ENCODE assay signal across 9 cellular contexts in the genomic region with DNA sequence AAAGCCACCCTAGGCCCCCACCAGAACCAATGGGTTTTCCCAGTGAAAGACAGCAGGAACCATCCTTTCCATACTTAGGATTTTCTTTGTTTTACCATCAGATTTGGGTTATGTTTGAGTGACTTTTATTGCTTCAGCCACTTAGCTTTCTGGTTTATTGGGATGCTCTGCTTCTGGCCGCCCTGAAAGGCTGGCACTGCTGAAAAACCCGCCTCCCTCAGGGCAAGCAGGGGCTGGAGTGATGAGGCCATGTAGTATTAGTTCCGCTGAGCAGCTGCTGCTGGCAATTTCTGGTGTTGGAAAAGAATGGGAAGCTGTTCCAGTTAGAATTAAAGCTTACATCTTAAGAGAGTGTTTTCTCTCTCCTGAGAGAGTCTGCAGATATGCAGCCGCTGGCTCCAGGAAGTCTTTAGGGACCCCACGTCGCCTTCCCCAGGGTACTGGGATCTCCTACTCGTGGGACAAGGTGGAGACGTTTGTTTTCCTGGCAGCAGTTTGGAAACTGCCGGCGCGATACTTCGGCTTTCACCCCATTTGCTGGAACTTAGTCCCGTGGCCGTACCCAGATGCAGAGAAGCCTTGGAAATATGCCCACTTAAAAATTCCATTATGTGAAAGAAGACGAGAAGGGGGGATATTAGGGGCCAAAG.
DNase-seq lines count a peak whose midpoint lies in the region; ATAC-seq and TF ChIP-seq lines count a peak whose summit lies in the region.
"Had no signal": no experiment of that assay in that cellular context is flagged by ENCODE, and none has a peak within 500 bp of the region (broad histone marks: within the 10 kb centered on the region; RNA-seq: fewer than 3 reads in every experiment).

No MANE protein-coding gene starts in this region.

- CTCF ChIA-PET in PC-3 (lab: Charles Lee): no interaction called here
- CTCF ChIA-PET in Caco-2 (lab: Charles Lee): no interaction called here

- H2AFZ ChIP-seq in DND-41 (ENCODE audit: low read depth, low read length) (no peak overlapping the region), PC-3 (ENCODE audit: low read length) (no peak overlapping the region)

- POLR2A ChIA-PET in PC-3 (lab: Charles Lee; ENCODE audit: unreplicated experiment): no interaction called here
- POLR2A ChIA-PET in Caco-2 (lab: Charles Lee): no interaction called here

- H3K79me2 ChIP-seq in DND-41 (ENCODE audit: insufficient read depth, low read length): peaks cover 100% of the 10 kb centered on the region
- no peaks in the 10 kb centered on the region for H3K79me2 ChIP-seq in PC-3 (ENCODE audit: low read length)

- no peaks in the 10 kb centered on the region for H3F3A ChIP-seq in PC-3 (ENCODE audit: low read length, unreplicated experiment)

- H3K9me3 Mint-ChIP-seq in Caco-2 (ENCODE audit: unreplicated experiment): no peaks in the 10 kb centered on the region

- H3K9me3 ChIP-seq in DND-41 (ENCODE audit: insufficient read depth, low read length, severe bottlenecking) (no peaks in the 10 kb centered on the region), gastrocnemius medialis (no peaks in the 10 kb centered on the region), PC-3 (ENCODE audit: low read length) (no peaks in the 10 kb centered on the region), Caco-2 (no peaks in the 10 kb centered on the region)

- peak overlapping the region; percentile 59 for H3K27ac ChIP-seq in DND-41 (ENCODE audit: low read length)
- peak overlapping the region; percentile 75 for H3K27ac ChIP-seq in angular gyrus (ENCODE audit: low read depth, low read length)
- peak overlapping the region; percentile 67 to 88 (median 79) for H3K27ac ChIP-seq in gastrocnemius medialis
- no peak overlapping the region for H3K27ac ChIP-seq in PC-3 (ENCODE audit: low read length)

- TF ChIP-seq POLR2A in gastrocnemius medialis (IDR thresholded peaks at IDR 0.05): no peak

- H4K20me1 ChIP-seq in DND-41 (ENCODE audit: insufficient read depth, low read length) (peaks cover 91% of the 10 kb centered on the region), PC-3 (ENCODE audit: low read length) (no peaks in the 10 kb centered on the region; the same call in 1 of the 2 replicates)

- intact Hi-C loops in gastrocnemius medialis (cut with DNase I; ENCODE audit: low total_unique reads): no loop called here
- intact Hi-C loops in PC-3 (cut with micrococcal nuclease): no loop called here
- intact Hi-C loops in Caco-2 (cut with micrococcal nuclease; ENCODE audit: unreplicated experiment): loop anchor here (2.0 kb wide), 1 partner anchor 52 kb away; no protein-coding TSS in a partner anchor

- H3K27me3 Mint-ChIP-seq in Caco-2 (ENCODE audit: insufficient read depth, unreplicated experiment): no peaks in the 10 kb centered on the region

- H3K27ac Mint-ChIP-seq in Caco-2 (ENCODE audit: unreplicated experiment): no peak overlapping the region

- in situ Hi-C loops in gastrocnemius medialis (cut with MboI; ENCODE audit: low sequenced_read_pairs in 4 of 4): no loop called here

- H3K36me3 ChIP-seq in DND-41 (ENCODE audit: insufficient read depth, low read length) (peaks cover 93% of the 10 kb centered on the region), gastrocnemius medialis (no peaks in the 10 kb centered on the region), PC-3 (ENCODE audit: low read depth, low read length) (no peaks in the 10 kb centered on the region), Caco-2 (ENCODE audit: control insufficient read depth, insufficient read depth, low read length) (no peaks in the 10 kb centered on the region)

- H3K4me3 ChIP-seq in DND-41 (ENCODE audit: low read depth in 1 of 2, low read length in 2 of 2) (no peak overlapping the region), gastrocnemius medialis (peak overlapping the region; percentile 16 to 48 (median 42)), PC-3 (ENCODE audit: low read length) (no peak overlapping the region), Caco-2 (ENCODE audit: low read depth, low read length) (no peak overlapping the region)

- no peak for DNase-seq in DND-41
- DNase-seq in hepatic stellate cell (ENCODE audit: low spot score): peak; percentile 44
- DNase-seq in gastrocnemius medialis: peak in 1 of 2 donors; percentile 47
- DNase-seq in PC-3: no peak
- no peak for DNase-seq in T1000 (lab: John Stamatoyannopoulos, UW)
- DNase-seq in Caco-2: no peak
- DNase-seq in NCI-H2107 treated with DMSO at 0.1 percent for 48 hours (lab: John Stamatoyannopoulos, UW; ENCODE audit: unreplicated experiment): no peak
- DNase-seq: MM.1S had no signal

- no peak overlapping the region for H3K4me2 ChIP-seq in DND-41 (ENCODE audit: insufficient read depth, low read length)
- H3K4me2 ChIP-seq in PC-3 (ENCODE audit: low read length): no peak overlapping the region

- H3K4me3 Mint-ChIP-seq in Caco-2 (ENCODE audit: unreplicated experiment): no peak overlapping the region

- peaks cover 6% of the 10 kb centered on the region for H3K4me1 Mint-ChIP-seq in Caco-2 (ENCODE audit: low read depth, unreplicated experiment)

- no peaks in the 10 kb centered on the region for H3K27me3 ChIP-seq in DND-41 (ENCODE audit: insufficient read depth, low read length, poor library complexity)
- H3K27me3 ChIP-seq in gastrocnemius medialis: no peaks in the 10 kb centered on the region
- H3K27me3 ChIP-seq in PC-3 (ENCODE audit: low read length): no peaks in the 10 kb centered on the region
- no peaks in the 10 kb centered on the region for H3K27me3 ChIP-seq in Caco-2 (replicated peaks; ENCODE audit: control insufficient read depth, insufficient read depth, low read length)

- peaks cover 11% of the 10 kb centered on the region for H3K36me3 Mint-ChIP-seq in Caco-2 (ENCODE audit: insufficient read depth, unreplicated experiment)

- no peak overlapping the region for H3K9ac ChIP-seq in DND-41 (ENCODE audit: low read depth, low read length)
- H3K9ac ChIP-seq in PC-3 (ENCODE audit: low read length): no peak overlapping the region

- H3K9me2 ChIP-seq in PC-3 (replicated peaks; ENCODE audit: low read length): no peaks in the 10 kb centered on the region

- TF ChIP-seq CTCF in DND-41 (IDR thresholded peaks at IDR 0.05; ENCODE audit: borderline replicate concordance, extremely low read depth, low read length, poor library complexity, severe bottlenecking) (no peak), gastrocnemius medialis (IDR thresholded peaks at IDR 0.05 in 4 of 5, conservative IDR thresholded peaks at IDR 0.05 in 1 of 5) (no peak), PC-3 (conservative IDR thresholded peaks at IDR 0.05; ENCODE audit: low read depth, low read length) (no peak), Caco-2 (IDR thresholded peaks at IDR 0.05; ENCODE audit: insufficient read depth in 1 of 2, low read depth in 1 of 2, low read length in 1 of 2, severe bottlenecking in 1 of 2, unreplicated experiment in 1 of 2) (no peak)

- peaks cover 49% of the 10 kb centered on the region for H3K4me1 ChIP-seq in DND-41 (ENCODE audit: insufficient read depth, low read length)
- H3K4me1 ChIP-seq in gastrocnemius medialis: peaks cover 67 to 73% of the 10 kb centered on the region in 2 donors
- no peaks in the 10 kb centered on the region; the same call in 1 of the 2 replicates for H3K4me1 ChIP-seq in PC-3 (ENCODE audit: insufficient read depth, low read length)
- peaks cover 14% of the 10 kb centered on the region for H3K4me1 ChIP-seq in Caco-2

- ATAC-seq in DND-41 (ENCODE audit: insufficient read depth, low read depth) (no peak), gastrocnemius medialis (peak; percentile 50 to 64), PC-3 (no peak)

- no TSS peak for BruUV-seq in PC-3 (replicated peaks; lab: Mats Ljungman, UMichigan)
- BruUV-seq in Caco-2 (replicated peaks; lab: Mats Ljungman, UMichigan): no TSS peak

Comparison
In these comparisons a context has a peak if more than half of its experiments do, and no peak if none do; other contexts are left out.
1. ATAC-seq: peak in gastrocnemius medialis (2 of 2); none in DND-41 (single experiment) and PC-3 (single experiment).
2. H3K4me3 ChIP-seq: peak in gastrocnemius medialis (4 of 4); none in DND-41 (0 of 2), PC-3 (single experiment) and Caco-2 (single experiment).